In the genomic region with DNA sequence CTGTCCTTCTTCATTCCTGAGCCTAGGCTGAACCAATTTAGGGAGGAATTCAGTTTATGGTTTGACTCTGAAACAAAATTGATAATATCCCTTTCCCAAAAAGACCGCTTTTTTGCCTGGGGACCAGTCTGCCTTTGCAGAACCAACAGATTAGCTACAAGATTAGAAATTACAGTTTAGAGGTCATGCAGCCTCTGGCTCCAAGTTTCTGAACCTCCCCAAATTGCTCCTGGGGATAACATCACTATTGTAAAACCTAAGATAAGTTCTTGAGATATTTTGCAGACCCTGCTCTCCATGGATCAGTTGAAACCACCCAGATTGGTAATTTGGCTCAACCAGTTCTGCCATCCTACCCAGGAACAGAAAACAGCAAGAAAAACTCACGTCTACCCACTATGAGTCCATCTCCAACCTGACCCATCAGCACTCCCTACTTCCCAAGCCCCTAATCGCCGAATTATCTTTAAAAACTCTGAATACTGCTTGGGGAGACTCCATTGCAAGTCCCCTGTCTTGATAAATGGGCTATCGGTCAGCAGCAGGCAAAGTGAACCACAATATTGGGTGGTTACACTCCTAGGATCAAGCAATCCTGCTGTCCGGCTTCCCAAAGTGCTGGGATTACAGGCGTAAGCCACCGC, we compare ENCODE assay signal across 8 cellular contexts. TPM values are rescaled to one million over a fixed set of nuclear protein-coding genes. Genes with fewer than 3 reads are reported as not detected.
DNase-seq lines count a peak whose midpoint lies in the region; ATAC-seq lines count a peak whose summit lies in the region.

No MANE protein-coding gene starts in this region.

- no peaks in the 10 kb centered on the region for H3K36me3 ChIP-seq in stomach smooth muscle (ENCODE audit: control insufficient read depth in 2 of 2, insufficient read depth in 2 of 2, low read length in 2 of 2)

- ATAC-seq in HG03060 (IDR thresholded peaks at IDR 0.05; ENCODE audit: low read depth, unreplicated experiment), result peak; percentile 2

- H3K9me3 ChIP-seq in stomach smooth muscle (ENCODE audit: control insufficient read depth in 2 of 2, low read length in 2 of 2), result no peaks in the 10 kb centered on the region

- peak overlapping the region; percentile 85 for H3K27ac ChIP-seq in stomach smooth muscle (ENCODE audit: low read length)

- peak overlapping the region; percentile 96 for H3K27ac Mint-ChIP-seq in activated CD4-positive, alpha-beta T cell treated with anti-CD3 and anti-CD28 coated beads, Interleukin-2, amount 10 ng/mL, durations not matched to agents 24 days and 14 days
- peak overlapping the region; percentile 99 for H3K27ac Mint-ChIP-seq in activated T-helper 1 cell treated with anti-CD3 and anti-CD28 coated beads, Interleukin-12 subunit alpha, Interleukin-12 subunit beta, Interleukin-2, Interleukin-4 antibody, amounts not matched to agents 30 ng/mL and 10 ng/mL and 1 ng/mL, durations not matched to agents 14 hours and 24 hours and 36 hours

- H3K27me3 ChIP-seq in stomach smooth muscle (ENCODE audit: control insufficient read depth in 1 of 2, insufficient read depth in 2 of 2, low read length in 2 of 2), result no peaks in the 10 kb centered on the region

- intact Hi-C loops in activated CD4-positive, alpha-beta T cell treated with anti-CD3 and anti-CD28 coated beads, Interleukin-2, amount 10 ng/mL, durations not matched to agents 24 days and 14 days (cut with micrococcal nuclease), result loop anchor here (5.0 kb wide), 1 partner anchor 1053 kb away; the partner anchor contains the start of genes CRYZ and TYW3
- intact Hi-C loops in activated T-helper 1 cell treated with anti-CD3 and anti-CD28 coated beads, Interleukin-12 subunit alpha, Interleukin-12 subunit beta, Interleukin-2, Interleukin-4 antibody, amounts not matched to agents 30 ng/mL and 10 ng/mL and 1 ng/mL, durations not matched to agents 14 hours and 24 hours and 36 hours (cut with micrococcal nuclease), result loop anchor here (5.0 to 10.0 kb wide), 2 partner anchors 1051 to 1432 kb away; partner anchors contain the start of genes CRYZ, PIGK and TYW3

- peaks cover 41% of the 10 kb centered on the region for H3K36me3 Mint-ChIP-seq in activated CD4-positive, alpha-beta T cell treated with anti-CD3 and anti-CD28 coated beads, Interleukin-2, amount 10 ng/mL, durations not matched to agents 24 days and 14 days (ENCODE audit: low read depth)
- H3K36me3 Mint-ChIP-seq in activated T-helper 1 cell treated with anti-CD3 and anti-CD28 coated beads, Interleukin-12 subunit alpha, Interleukin-12 subunit beta, Interleukin-2, Interleukin-4 antibody, amounts not matched to agents 30 ng/mL and 10 ng/mL and 1 ng/mL, durations not matched to agents 14 hours and 24 hours and 36 hours (ENCODE audit: low read depth), result peaks cover 46% of the 10 kb centered on the region

- peaks cover 5% of the 10 kb centered on the region for H3K4me1 ChIP-seq in stomach smooth muscle (ENCODE audit: control insufficient read depth, insufficient read depth, low read length)

- H3K4me3 ChIP-seq in iPS-11a (ENCODE audit: low read depth, low read length) (peak overlapping the region; percentile 84), stomach smooth muscle (ENCODE audit: low read length in 2 of 2) (peak overlapping the region; percentile 98 to 99)

- H3K4me3 Mint-ChIP-seq in activated CD4-positive, alpha-beta T cell treated with anti-CD3 and anti-CD28 coated beads, Interleukin-2, amount 10 ng/mL, durations not matched to agents 24 days and 14 days, result peak overlapping the region; percentile 89
- peak overlapping the region; percentile 97 for H3K4me3 Mint-ChIP-seq in activated T-helper 1 cell treated with anti-CD3 and anti-CD28 coated beads, Interleukin-12 subunit alpha, Interleukin-12 subunit beta, Interleukin-2, Interleukin-4 antibody, amounts not matched to agents 30 ng/mL and 10 ng/mL and 1 ng/mL, durations not matched to agents 14 hours and 24 hours and 36 hours

- peaks cover 24% of the 10 kb centered on the region for H3K4me1 Mint-ChIP-seq in activated CD4-positive, alpha-beta T cell treated with anti-CD3 and anti-CD28 coated beads, Interleukin-2, amount 10 ng/mL, durations not matched to agents 24 days and 14 days
- H3K4me1 Mint-ChIP-seq in activated T-helper 1 cell treated with anti-CD3 and anti-CD28 coated beads, Interleukin-12 subunit alpha, Interleukin-12 subunit beta, Interleukin-2, Interleukin-4 antibody, amounts not matched to agents 30 ng/mL and 10 ng/mL and 1 ng/mL, durations not matched to agents 14 hours and 24 hours and 36 hours (ENCODE audit: low read depth), result peaks cover 38% of the 10 kb centered on the region

- H3K9me3 Mint-ChIP-seq in activated CD4-positive, alpha-beta T cell treated with anti-CD3 and anti-CD28 coated beads, Interleukin-2, amount 10 ng/mL, durations not matched to agents 24 days and 14 days, result peaks cover 3% of the 10 kb centered on the region
- H3K9me3 Mint-ChIP-seq in activated T-helper 1 cell treated with anti-CD3 and anti-CD28 coated beads, Interleukin-12 subunit alpha, Interleukin-12 subunit beta, Interleukin-2, Interleukin-4 antibody, amounts not matched to agents 30 ng/mL and 10 ng/mL and 1 ng/mL, durations not matched to agents 14 hours and 24 hours and 36 hours, result no peaks in the 10 kb centered on the region

- peak overlapping the region; percentile 92 to 96 for H3K9ac ChIP-seq in stomach smooth muscle (ENCODE audit: low read length in 2 of 2)

- peaks cover 12% of the 10 kb centered on the region for H3K27me3 Mint-ChIP-seq in activated CD4-positive, alpha-beta T cell treated with anti-CD3 and anti-CD28 coated beads, Interleukin-2, amount 10 ng/mL, durations not matched to agents 24 days and 14 days
- H3K27me3 Mint-ChIP-seq in activated T-helper 1 cell treated with anti-CD3 and anti-CD28 coated beads, Interleukin-12 subunit alpha, Interleukin-12 subunit beta, Interleukin-2, Interleukin-4 antibody, amounts not matched to agents 30 ng/mL and 10 ng/mL and 1 ng/mL, durations not matched to agents 14 hours and 24 hours and 36 hours (ENCODE audit: insufficient read depth), result peaks cover 6% of the 10 kb centered on the region

- no peak for DNase-seq in activated CD4-positive, alpha-beta T cell treated with anti-CD3 and anti-CD28 coated beads, Interleukin-2, amount 10 ng/mL, durations not matched to agents 24 days and 14 days
- no peak for DNase-seq in activated CD4-positive, alpha-beta T cell treated with anti-CD3 and anti-CD28 coated beads, Interleukin-2, amount 50 U/mL, for 4 hours
- no peak for DNase-seq in activated T-helper 1 cell treated with anti-CD3 and anti-CD28 coated beads, Interleukin-12 subunit alpha, Interleukin-12 subunit beta, Interleukin-2, Interleukin-4 antibody, amounts not matched to agents 30 ng/mL and 10 ng/mL and 1 ng/mL, durations not matched to agents 14 hours and 24 hours and 36 hours (ENCODE audit: low spot score)
- DNase-seq in effector CD8-positive, alpha-beta T cell (lab: John Stamatoyannopoulos, UW), result no peak
- no peak for DNase-seq in HK-2 (ENCODE audit: unreplicated experiment)

RNA-seq across cellular contexts. Expression of gene RABGGTB, which starts 0.6 kb away (rescaled TPM):
- 235 and 237 TPM in 2 replicates for total RNA-seq in activated CD4-positive, alpha-beta T cell treated with anti-CD3 and anti-CD28 coated beads, Interleukin-2, amount 10 ng/mL, durations not matched to agents 24 days and 14 days
- 233 and 240 TPM in 2 replicates for total RNA-seq in activated T-helper 1 cell treated with anti-CD3 and anti-CD28 coated beads, Interleukin-12 subunit alpha, Interleukin-12 subunit beta, Interleukin-2, Interleukin-4 antibody, amounts not matched to agents 30 ng/mL and 10 ng/mL and 1 ng/mL, durations not matched to agents 14 hours and 24 hours and 36 hours

RNA-seq across cellular contexts. Expression of gene MSH4, which starts 11.2 kb away (rescaled TPM):
- total RNA-seq in activated CD4-positive, alpha-beta T cell treated with anti-CD3 and anti-CD28 coated beads, Interleukin-2, amount 10 ng/mL, durations not matched to agents 24 days and 14 days, result 0.33 and 0.42 TPM in 2 replicates
- 0.39 and 0.54 TPM in 2 replicates for total RNA-seq in activated T-helper 1 cell treated with anti-CD3 and anti-CD28 coated beads, Interleukin-12 subunit alpha, Interleukin-12 subunit beta, Interleukin-2, Interleukin-4 antibody, amounts not matched to agents 30 ng/mL and 10 ng/mL and 1 ng/mL, durations not matched to agents 14 hours and 24 hours and 36 hours
